ENCODE assay signal across 18 cellular contexts in the genomic region with DNA sequence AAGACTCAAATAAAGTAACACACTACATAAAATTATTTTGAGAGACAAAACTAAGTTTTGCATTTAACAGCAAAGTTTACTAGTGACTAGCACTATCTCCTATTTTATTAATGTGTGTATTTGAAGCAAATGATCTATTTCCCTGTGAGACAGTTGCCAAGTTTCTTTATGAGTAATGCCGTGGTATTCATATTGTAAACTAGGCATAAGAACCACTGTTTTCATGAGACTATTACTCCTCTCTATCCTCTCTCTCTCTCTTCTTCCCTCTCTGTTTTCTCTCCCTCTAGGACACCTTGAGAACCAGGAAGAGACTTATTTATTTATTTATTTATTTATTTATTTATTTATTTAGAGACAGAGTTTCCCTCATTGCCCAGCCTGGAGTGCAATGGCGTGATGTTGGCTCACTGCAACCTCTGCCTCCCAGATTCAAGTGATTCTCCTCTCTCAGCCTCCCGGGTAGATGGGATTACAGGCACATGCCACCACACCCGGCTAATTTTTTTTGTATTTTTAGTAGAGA.
A peak's percentile ranks its signal among the peaks of the same experiment; 100 is the strongest.
DNase-seq lines count a peak whose midpoint lies in the region; ATAC-seq, FAIRE-seq and TF ChIP-seq lines count a peak whose summit lies in the region.
"Had no signal": no experiment of that assay in that cellular context is flagged by ENCODE, and none has a peak within 500 bp of the region (broad histone marks: within the 10 kb centered on the region; RNA-seq: fewer than 3 reads in every experiment).

No MANE protein-coding gene starts in this region.

- H3K27me3 Mint-ChIP-seq in CD14-positive monocyte (ENCODE audit: low read depth in 3 of 3) = no peaks in the 10 kb centered on the region
- no peaks in the 10 kb centered on the region for H3K27me3 Mint-ChIP-seq in activated naive CD8-positive, alpha-beta T cell treated with anti-CD3 and anti-CD28 coated beads for 36 hours
- H3K27me3 Mint-ChIP-seq: activated T-helper 17 cell treated with anti-CD3 and anti-CD28 coated beads, Interleukin-2, amount 50 U/mL, for 72 hours; memory B cell; natural killer cell treated with Interleukin-12 subunit alpha and Interleukin-12 subunit beta and Interleukin-15 and Interleukin-18, amount 100 ng/mL, for 72 hours; stimulated activated naive B cell treated with anti-CD40 and anti-IgM and Interleukin-4, amounts not matched to agents 10 μg/mL and 1 μg/mL and 100 μg/mL, for 72 hours; type B pancreatic cell had no signal

- peak overlapping the region in 1 of 7 donors; percentile 4 for H3K27ac Mint-ChIP-seq in CD14-positive monocyte
- no peak overlapping the region for H3K27ac Mint-ChIP-seq in activated naive CD8-positive, alpha-beta T cell treated with anti-CD3 and anti-CD28 coated beads for 36 hours
- H3K27ac Mint-ChIP-seq: activated T-helper 17 cell treated with anti-CD3 and anti-CD28 coated beads, Interleukin-2, amount 50 U/mL, for 72 hours; memory B cell; natural killer cell treated with Interleukin-12 subunit alpha and Interleukin-12 subunit beta and Interleukin-15 and Interleukin-18, amount 100 ng/mL, for 72 hours; stimulated activated naive B cell treated with anti-CD40 and anti-IgM and Interleukin-4, amounts not matched to agents 10 μg/mL and 1 μg/mL and 100 μg/mL, for 72 hours; type B pancreatic cell had no signal

- H3K4me3 ChIP-seq in RWPE2 (ENCODE audit: severe bottlenecking) = no peak overlapping the region
- H3K4me3 ChIP-seq: heart left ventricle, prostate gland had no signal

- no peaks in the 10 kb centered on the region for H3K36me3 ChIP-seq in RWPE2 (ENCODE audit: low read depth)
- H3K36me3 ChIP-seq: prostate gland had no signal

- DNase-seq in GM19239 (ENCODE audit: insufficient read length, low spot score) = no peak
- DNase-seq in RWPE2 (ENCODE audit: low spot score) = no peak
- DNase-seq in non-pigmented ciliary epithelial cell (ENCODE audit: low read depth) = peak; percentile 30
- DNase-seq in DMS79 (lab: John Stamatoyannopoulos, UW) = no peak
- no peak for DNase-seq in CD14-positive monocyte (ENCODE audit: low spot score)
- DNase-seq in activated naive CD8-positive, alpha-beta T cell treated with anti-CD3 and anti-CD28 coated beads for 36 hours = no peak
- DNase-seq: C1 segment of cervical spinal cord; heart left ventricle; NCI-H187; NCI-H510A treated with DMSO at 0.1 percent for 48 hours; stimulated activated naive B cell treated with anti-CD40 and anti-IgM and Interleukin-4, amounts not matched to agents 10 μg/mL and 1 μg/mL and 100 μg/mL, for 72 hours had no signal

- peak; percentile 52 for ATAC-seq in RWPE2 (ENCODE audit: low read depth)
- ATAC-seq in esophagus mucosa = peak; percentile 15
- no peak for ATAC-seq in GM21786 (IDR thresholded peaks at IDR 0.05; ENCODE audit: unreplicated experiment)
- ATAC-seq: activated T-helper 17 cell treated with anti-CD3 and anti-CD28 coated beads, Interleukin-2, amount 50 U/mL, for 72 hours; heart left ventricle; stimulated activated naive B cell treated with anti-CD40 and anti-IgM and Interleukin-4, amounts not matched to agents 10 μg/mL and 1 μg/mL and 100 μg/mL, for 72 hours had no signal

- TF ChIP-seq CTCF in RWPE2 (IDR thresholded peaks at IDR 0.05; ENCODE audit: poor library complexity, severe bottlenecking) (no peak), CD14-positive monocyte (IDR thresholded peaks at IDR 0.05) (no peak)

- H3K27ac ChIP-seq in RWPE2 (ENCODE audit: poor library complexity, severe bottlenecking) = no peak overlapping the region
- H3K27ac ChIP-seq: heart left ventricle, prostate gland had no signal

- no peaks in the 10 kb centered on the region for H3K9me3 Mint-ChIP-seq in CD14-positive monocyte
- H3K9me3 Mint-ChIP-seq in activated naive CD8-positive, alpha-beta T cell treated with anti-CD3 and anti-CD28 coated beads for 36 hours = no peaks in the 10 kb centered on the region
- H3K9me3 Mint-ChIP-seq: activated T-helper 17 cell treated with anti-CD3 and anti-CD28 coated beads, Interleukin-2, amount 50 U/mL, for 72 hours; memory B cell; natural killer cell treated with Interleukin-12 subunit alpha and Interleukin-12 subunit beta and Interleukin-15 and Interleukin-18, amount 100 ng/mL, for 72 hours; stimulated activated naive B cell treated with anti-CD40 and anti-IgM and Interleukin-4, amounts not matched to agents 10 μg/mL and 1 μg/mL and 100 μg/mL, for 72 hours; type B pancreatic cell had no signal

- FAIRE-seq in GM19239 (lab: Jason Lieb, UNC) = peak; percentile 62

- peaks cover 8% of the 10 kb centered on the region in 2 donors for H3K36me3 Mint-ChIP-seq in CD14-positive monocyte
- H3K36me3 Mint-ChIP-seq in activated naive CD8-positive, alpha-beta T cell treated with anti-CD3 and anti-CD28 coated beads for 36 hours = peaks cover 4% of the 10 kb centered on the region
- H3K36me3 Mint-ChIP-seq: natural killer cell treated with Interleukin-12 subunit alpha and Interleukin-12 subunit beta and Interleukin-15 and Interleukin-18, amount 100 ng/mL, for 72 hours; stimulated activated naive B cell treated with anti-CD40 and anti-IgM and Interleukin-4, amounts not matched to agents 10 μg/mL and 1 μg/mL and 100 μg/mL, for 72 hours had no signal

- H3K9me3 ChIP-seq in RWPE2 (ENCODE audit: severe bottlenecking) = no peaks in the 10 kb centered on the region
- H3K9me3 ChIP-seq: heart left ventricle, prostate gland had no signal

- peaks cover 5% of the 10 kb centered on the region for H3K4me1 ChIP-seq in RWPE2 (ENCODE audit: insufficient read depth, poor library complexity, severe bottlenecking)
- H3K4me1 ChIP-seq: prostate gland had no signal

- no peak overlapping the region for H3K4me3 Mint-ChIP-seq in CD14-positive monocyte
- no peak overlapping the region for H3K4me3 Mint-ChIP-seq in activated naive CD8-positive, alpha-beta T cell treated with anti-CD3 and anti-CD28 coated beads for 36 hours
- H3K4me3 Mint-ChIP-seq: activated T-helper 17 cell treated with anti-CD3 and anti-CD28 coated beads, Interleukin-2, amount 50 U/mL, for 72 hours; memory B cell; natural killer cell treated with Interleukin-12 subunit alpha and Interleukin-12 subunit beta and Interleukin-15 and Interleukin-18, amount 100 ng/mL, for 72 hours; stimulated activated naive B cell treated with anti-CD40 and anti-IgM and Interleukin-4, amounts not matched to agents 10 μg/mL and 1 μg/mL and 100 μg/mL, for 72 hours; type B pancreatic cell had no signal

- no peaks in the 10 kb centered on the region for H3K27me3 ChIP-seq in RWPE2 (ENCODE audit: insufficient read depth, poor library complexity, severe bottlenecking)
- H3K27me3 ChIP-seq: heart left ventricle had no signal

- peaks cover 8% of the 10 kb centered on the region for H3K4me1 Mint-ChIP-seq in CD14-positive monocyte
- H3K4me1 Mint-ChIP-seq in activated naive CD8-positive, alpha-beta T cell treated with anti-CD3 and anti-CD28 coated beads for 36 hours = peaks cover 22% of the 10 kb centered on the region

- intact Hi-C loops in CD14-positive monocyte (cut with micrococcal nuclease) = no loop called here
